Comparison of ENCODE assay signal across 16 cellular contexts in the genomic region with DNA sequence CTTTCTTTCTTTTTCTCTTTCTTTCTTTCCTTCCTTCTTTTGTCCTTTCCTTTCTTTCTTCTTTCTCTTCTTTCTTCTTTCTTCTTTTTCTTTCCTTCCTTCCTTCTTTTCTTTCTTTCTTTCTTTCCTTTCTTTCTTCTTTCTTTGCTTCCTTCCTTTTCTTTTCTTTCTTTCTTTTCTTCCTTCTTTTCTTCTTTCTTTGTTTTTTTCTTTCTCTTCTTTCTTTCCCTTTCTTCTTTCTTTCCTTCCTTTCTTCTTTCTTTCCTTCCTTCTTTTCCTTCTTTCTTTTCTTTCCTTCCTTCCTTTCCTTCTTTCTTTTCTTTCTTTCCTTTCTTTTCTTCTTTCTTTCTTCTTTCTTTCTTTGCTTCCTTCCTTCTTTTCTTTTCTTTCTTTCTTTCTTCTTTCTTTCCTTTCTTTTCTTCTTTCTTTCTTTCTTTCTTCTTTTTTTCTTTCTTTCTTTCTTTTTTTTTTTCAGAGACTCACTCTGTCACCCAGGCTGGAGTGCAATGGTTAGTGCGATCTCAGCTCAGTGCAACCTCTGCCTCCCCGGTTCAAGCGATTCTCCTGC. TPM values are rescaled to one million over a fixed set of nuclear protein-coding genes. Genes with fewer than 3 reads are reported as not detected.
DNase-seq lines count a peak whose midpoint lies in the region; ATAC-seq and TF ChIP-seq lines count a peak whose summit lies in the region.
"Had no signal": no experiment of that assay in that cellular context is flagged by ENCODE, and none has a peak within 500 bp of the region (broad histone marks: within the 10 kb centered on the region; RNA-seq: fewer than 3 reads in every experiment).

No MANE protein-coding gene starts in this region.

- H3K4me3 Mint-ChIP-seq in activated CD8-positive, alpha-beta T cell treated with anti-CD3 and anti-CD28 coated beads for 36 hours = no peak overlapping the region
- no peak overlapping the region for H3K4me3 Mint-ChIP-seq in activated CD8-positive, alpha-beta T cell treated with anti-CD3 and anti-CD28 coated beads, Interleukin-2, amount 10 ng/mL, durations not matched to agents 7 days and 5 days
- H3K4me3 Mint-ChIP-seq in activated T-helper 17 cell treated with anti-CD3 and anti-CD28 coated beads, Interleukin-2, amount 50 U/mL, for 72 hours = peak overlapping the region; percentile 83
- H3K4me3 Mint-ChIP-seq in stimulated activated effector memory CD8-positive, alpha-beta T cell treated with anti-CD3 and anti-CD28 coated beads, Interleukin-12 subunit alpha, Interleukin-12 subunit beta, amount 100 ng/mL, for 72 hours = peak overlapping the region; percentile 45

- peaks cover 73 to 96% (median 92%) of the 10 kb centered on the region in 11 experiments for H3K27me3 ChIP-seq in BLaER1 treated with 17β-estradiol and CSF1 and Interleukin-3, amounts not matched to agents 10 nM and 100 nM

- H3K9me3 Mint-ChIP-seq in activated CD8-positive, alpha-beta T cell treated with anti-CD3 and anti-CD28 coated beads for 36 hours = no peaks in the 10 kb centered on the region
- H3K9me3 Mint-ChIP-seq in activated CD8-positive, alpha-beta T cell treated with anti-CD3 and anti-CD28 coated beads, Interleukin-2, amount 10 ng/mL, durations not matched to agents 7 days and 5 days (ENCODE audit: insufficient read depth) = no peaks in the 10 kb centered on the region
- H3K9me3 Mint-ChIP-seq in activated T-helper 17 cell treated with anti-CD3 and anti-CD28 coated beads, Interleukin-2, amount 50 U/mL, for 72 hours = no peaks in the 10 kb centered on the region
- H3K9me3 Mint-ChIP-seq in stimulated activated effector memory CD8-positive, alpha-beta T cell treated with anti-CD3 and anti-CD28 coated beads, Interleukin-12 subunit alpha, Interleukin-12 subunit beta, amount 100 ng/mL, for 72 hours = no peaks in the 10 kb centered on the region

- DNase-seq in activated CD8-positive, alpha-beta T cell treated with anti-CD3 and anti-CD28 coated beads for 36 hours = no peak
- DNase-seq in activated CD8-positive, alpha-beta T cell treated with anti-CD3 and anti-CD28 coated beads, Interleukin-2, amount 10 ng/mL, durations not matched to agents 7 days and 5 days = no peak
- no peak for DNase-seq in stimulated activated effector memory CD8-positive, alpha-beta T cell treated with anti-CD3 and anti-CD28 coated beads, Interleukin-12 subunit alpha, Interleukin-12 subunit beta, amount 100 ng/mL, for 72 hours (ENCODE audit: low spot score in 2 of 2)
- DNase-seq in stimulated activated CD4-positive, alpha-beta T cell treated with anti-CD3 and anti-CD28 coated beads, Interleukin-2, amount 100 ng/mL, for 48 hours = no peak
- DNase-seq: DND-41, H7, Karpas-422, NCI-H1048, NCI-H1436, NCI-H1930, NCI-H226, NCI-H524, SHP77 had no signal

- peaks cover 32 to 65% (median 50%) of the 10 kb centered on the region in 10 experiments for H3K4me1 ChIP-seq in BLaER1 treated with 17β-estradiol and CSF1 and Interleukin-3, amounts not matched to agents 10 nM and 100 nM

- peak; percentile 28 for TF ChIP-seq CTCF in activated CD8-positive, alpha-beta T cell treated with anti-CD3 and anti-CD28 coated beads for 36 hours (IDR thresholded peaks at IDR 0.05)

- intact Hi-C loops in activated CD8-positive, alpha-beta T cell treated with anti-CD3 and anti-CD28 coated beads for 36 hours (cut with micrococcal nuclease) = no loop called here

- H3K4me2 ChIP-seq in BLaER1 treated with 17β-estradiol and CSF1 and Interleukin-3, amounts not matched to agents 10 nM and 100 nM = peak overlapping the region in 8 of 11 experiments; percentile 2 to 71 (median 48); a peak in 5 of 22 replicates

- POLR2A ChIA-PET in activated CD8-positive, alpha-beta T cell treated with anti-CD3 and anti-CD28 coated beads for 36 hours (lab: Charles Lee) = no interaction called here
- POLR2A ChIA-PET in activated CD8-positive, alpha-beta T cell treated with anti-CD3 and anti-CD28 coated beads, Interleukin-2, amount 10 ng/mL, durations not matched to agents 7 days and 5 days (lab: Charles Lee) = no interaction called here

- no peak overlapping the region for H3K4me3 ChIP-seq in BLaER1 treated with 17β-estradiol and CSF1 and Interleukin-3, amounts not matched to agents 10 nM and 100 nM

- CTCF ChIA-PET in activated CD8-positive, alpha-beta T cell treated with anti-CD3 and anti-CD28 coated beads for 36 hours (lab: Charles Lee) = no interaction called here
- CTCF ChIA-PET in activated CD8-positive, alpha-beta T cell treated with anti-CD3 and anti-CD28 coated beads, Interleukin-2, amount 10 ng/mL, durations not matched to agents 7 days and 5 days (lab: Charles Lee) = interaction anchor here (1.6 kb wide), 1 partner anchor 22 kb away, joined by 4 read pairs; no protein-coding TSS in a partner anchor

- H3K4me1 Mint-ChIP-seq in activated CD8-positive, alpha-beta T cell treated with anti-CD3 and anti-CD28 coated beads for 36 hours (ENCODE audit: low read depth) = peaks cover 21% of the 10 kb centered on the region
- H3K4me1 Mint-ChIP-seq in activated CD8-positive, alpha-beta T cell treated with anti-CD3 and anti-CD28 coated beads, Interleukin-2, amount 10 ng/mL, durations not matched to agents 7 days and 5 days (ENCODE audit: low read depth) = peaks cover 24% of the 10 kb centered on the region
- peaks cover 8% of the 10 kb centered on the region for H3K4me1 Mint-ChIP-seq in activated T-helper 17 cell treated with anti-CD3 and anti-CD28 coated beads, Interleukin-2, amount 50 U/mL, for 72 hours
- H3K4me1 Mint-ChIP-seq in stimulated activated effector memory CD8-positive, alpha-beta T cell treated with anti-CD3 and anti-CD28 coated beads, Interleukin-12 subunit alpha, Interleukin-12 subunit beta, amount 100 ng/mL, for 72 hours = peaks cover 15% of the 10 kb centered on the region

- H3K27ac ChIP-seq in BLaER1 treated with 17β-estradiol and CSF1 and Interleukin-3, amounts not matched to agents 10 nM and 100 nM = peak overlapping the region in 8 of 11 experiments; percentile 57 to 71 (median 68); a peak in 15 of 22 replicates

- no peaks in the 10 kb centered on the region for H3K36me3 ChIP-seq in BLaER1 treated with 17β-estradiol and CSF1 and Interleukin-3, amounts not matched to agents 10 nM and 100 nM

- no peak for ATAC-seq in activated CD8-positive, alpha-beta T cell treated with anti-CD3 and anti-CD28 coated beads for 36 hours
- no peak for ATAC-seq in activated CD8-positive, alpha-beta T cell treated with anti-CD3 and anti-CD28 coated beads, Interleukin-2, amount 10 ng/mL, durations not matched to agents 7 days and 5 days
- no peak for ATAC-seq in activated T-helper 17 cell treated with anti-CD3 and anti-CD28 coated beads, Interleukin-2, amount 50 U/mL, for 72 hours (replicated peaks)
- no peak for ATAC-seq in stimulated activated effector memory CD8-positive, alpha-beta T cell treated with anti-CD3 and anti-CD28 coated beads, Interleukin-12 subunit alpha, Interleukin-12 subunit beta, amount 100 ng/mL, for 72 hours
- no peak for ATAC-seq in GM18520 (IDR thresholded peaks at IDR 0.05; ENCODE audit: unreplicated experiment)

- H3K9ac ChIP-seq in BLaER1 treated with 17β-estradiol and CSF1 and Interleukin-3, amounts not matched to agents 10 nM and 100 nM = peak overlapping the region in 1 of 11 experiments; percentile 30; a peak in 2 of 22 replicates

- H3K27ac Mint-ChIP-seq in activated CD8-positive, alpha-beta T cell treated with anti-CD3 and anti-CD28 coated beads for 36 hours = peak overlapping the region; percentile 71
- H3K27ac Mint-ChIP-seq in activated CD8-positive, alpha-beta T cell treated with anti-CD3 and anti-CD28 coated beads, Interleukin-2, amount 10 ng/mL, durations not matched to agents 7 days and 5 days = no peak overlapping the region
- peak overlapping the region; percentile 84 for H3K27ac Mint-ChIP-seq in activated T-helper 17 cell treated with anti-CD3 and anti-CD28 coated beads, Interleukin-2, amount 50 U/mL, for 72 hours
- H3K27ac Mint-ChIP-seq in stimulated activated effector memory CD8-positive, alpha-beta T cell treated with anti-CD3 and anti-CD28 coated beads, Interleukin-12 subunit alpha, Interleukin-12 subunit beta, amount 100 ng/mL, for 72 hours = peak overlapping the region; percentile 70

- H3K9me3 ChIP-seq in BLaER1 treated with 17β-estradiol and CSF1 and Interleukin-3, amounts not matched to agents 10 nM and 100 nM (replicated peaks in 1 of 11) = peaks cover 0 to 12% (median 8%) of the 10 kb centered on the region in 11 experiments; a peak in 15 of 22 replicates

- H3K36me3 Mint-ChIP-seq in activated CD8-positive, alpha-beta T cell treated with anti-CD3 and anti-CD28 coated beads for 36 hours (ENCODE audit: low read depth) = no peaks in the 10 kb centered on the region
- H3K36me3 Mint-ChIP-seq in activated CD8-positive, alpha-beta T cell treated with anti-CD3 and anti-CD28 coated beads, Interleukin-2, amount 10 ng/mL, durations not matched to agents 7 days and 5 days (ENCODE audit: low read depth) = no peaks in the 10 kb centered on the region
- H3K36me3 Mint-ChIP-seq in activated T-helper 17 cell treated with anti-CD3 and anti-CD28 coated beads, Interleukin-2, amount 50 U/mL, for 72 hours (ENCODE audit: low read depth) = no peaks in the 10 kb centered on the region
- no peaks in the 10 kb centered on the region for H3K36me3 Mint-ChIP-seq in stimulated activated effector memory CD8-positive, alpha-beta T cell treated with anti-CD3 and anti-CD28 coated beads, Interleukin-12 subunit alpha, Interleukin-12 subunit beta, amount 100 ng/mL, for 72 hours

- H3K27me3 Mint-ChIP-seq in activated CD8-positive, alpha-beta T cell treated with anti-CD3 and anti-CD28 coated beads for 36 hours = no peaks in the 10 kb centered on the region
- no peaks in the 10 kb centered on the region for H3K27me3 Mint-ChIP-seq in activated CD8-positive, alpha-beta T cell treated with anti-CD3 and anti-CD28 coated beads, Interleukin-2, amount 10 ng/mL, durations not matched to agents 7 days and 5 days (ENCODE audit: low read depth)
- H3K27me3 Mint-ChIP-seq in activated T-helper 17 cell treated with anti-CD3 and anti-CD28 coated beads, Interleukin-2, amount 50 U/mL, for 72 hours = no peaks in the 10 kb centered on the region

- peaks cover 0 to 19% (median 0%) of the 10 kb centered on the region in 11 experiments; a peak in 6 of 22 replicates for H4K20me1 ChIP-seq in BLaER1 treated with 17β-estradiol and CSF1 and Interleukin-3, amounts not matched to agents 10 nM and 100 nM

RNA-seq across cellular contexts. Expression of a gene that starts 18.5 kb away (rescaled TPM):
- total RNA-seq in activated CD8-positive, alpha-beta T cell treated with anti-CD3 and anti-CD28 coated beads for 36 hours = 1 to 10 TPM; 4.4 to 4.5 TPM
- total RNA-seq in activated CD8-positive, alpha-beta T cell treated with anti-CD3 and anti-CD28 coated beads, Interleukin-2, amount 10 ng/mL, durations not matched to agents 7 days and 5 days = 1 to 10 TPM; 5.9 to 6.2 TPM
- 1 to 10 TPM; 7.1 to 7.8 TPM for total RNA-seq in activated T-helper 17 cell treated with anti-CD3 and anti-CD28 coated beads, Interleukin-2, amount 50 U/mL, for 72 hours

RNA-seq across cellular contexts. Expression of a gene that starts 19.5 kb away (rescaled TPM):
- total RNA-seq in activated CD8-positive, alpha-beta T cell treated with anti-CD3 and anti-CD28 coated beads for 36 hours = 100 to 1,000 TPM; 115 to 116 TPM
- total RNA-seq in activated CD8-positive, alpha-beta T cell treated with anti-CD3 and anti-CD28 coated beads, Interleukin-2, amount 10 ng/mL, durations not matched to agents 7 days and 5 days = 100 to 1,000 TPM; 141 to 146 TPM
- total RNA-seq in activated T-helper 17 cell treated with anti-CD3 and anti-CD28 coated beads, Interleukin-2, amount 50 U/mL, for 72 hours = 100 to 1,000 TPM in 1 of 2 donors, 10 to 100 TPM in 1; 85.5 to 134 TPM

RNA-seq across cellular contexts. Expression of a gene that starts 28.6 kb away (rescaled TPM):
- 100 to 1,000 TPM; 134 to 136 TPM for total RNA-seq in activated CD8-positive, alpha-beta T cell treated with anti-CD3 and anti-CD28 coated beads for 36 hours
- 100 to 1,000 TPM; 164 to 165 TPM for total RNA-seq in activated CD8-positive, alpha-beta T cell treated with anti-CD3 and anti-CD28 coated beads, Interleukin-2, amount 10 ng/mL, durations not matched to agents 7 days and 5 days
- total RNA-seq in activated T-helper 17 cell treated with anti-CD3 and anti-CD28 coated beads, Interleukin-2, amount 50 U/mL, for 72 hours = 100 to 1,000 TPM; 113 to 224 TPM

RNA-seq across cellular contexts. Expression of a gene that starts 46.7 kb away (rescaled TPM):
- total RNA-seq in activated CD8-positive, alpha-beta T cell treated with anti-CD3 and anti-CD28 coated beads for 36 hours = 10 to 100 TPM; 14.3 to 15.8 TPM
- 10 to 100 TPM; 12.1 to 13.6 TPM for total RNA-seq in activated CD8-positive, alpha-beta T cell treated with anti-CD3 and anti-CD28 coated beads, Interleukin-2, amount 10 ng/mL, durations not matched to agents 7 days and 5 days
- 1 to 10 TPM; 4.7 to 4.9 TPM for total RNA-seq in activated T-helper 17 cell treated with anti-CD3 and anti-CD28 coated beads, Interleukin-2, amount 50 U/mL, for 72 hours

RNA-seq across cellular contexts. Expression of a gene that starts 56.3 kb away (rescaled TPM):
- 100 to 1,000 TPM; 123 to 136 TPM for total RNA-seq in activated CD8-positive, alpha-beta T cell treated with anti-CD3 and anti-CD28 coated beads for 36 hours
- total RNA-seq in activated CD8-positive, alpha-beta T cell treated with anti-CD3 and anti-CD28 coated beads, Interleukin-2, amount 10 ng/mL, durations not matched to agents 7 days and 5 days = 100 to 1,000 TPM in 1 of 2 experiments, 10 to 100 TPM in 1; 98.9 to 106 TPM
- total RNA-seq in activated T-helper 17 cell treated with anti-CD3 and anti-CD28 coated beads, Interleukin-2, amount 50 U/mL, for 72 hours = 100 to 1,000 TPM in 1 of 2 donors, 10 to 100 TPM in 1; 74.7 to 146 TPM

Comparison
In these comparisons a context has a peak if more than half of its experiments do, and no peak if none do; other contexts are left out.
1. H3K4me3 Mint-ChIP-seq: peak in activated T-helper 17 cell treated with anti-CD3 and anti-CD28 coated beads, Interleukin-2, amount 50 U/mL, for 72 hours (single experiment) and stimulated activated effector memory CD8-positive, alpha-beta T cell treated with anti-CD3 and anti-CD28 coated beads, Interleukin-12 subunit alpha, Interleukin-12 subunit beta, amount 100 ng/mL, for 72 hours (single experiment); none in activated CD8-positive, alpha-beta T cell treated with anti-CD3 and anti-CD28 coated beads for 36 hours (single experiment) and activated CD8-positive, alpha-beta T cell treated with anti-CD3 and anti-CD28 coated beads, Interleukin-2, amount 10 ng/mL, durations not matched to agents 7 days and 5 days (single experiment).